Comparison of ENCODE assay signal across 12 cellular contexts in the genomic region with DNA sequence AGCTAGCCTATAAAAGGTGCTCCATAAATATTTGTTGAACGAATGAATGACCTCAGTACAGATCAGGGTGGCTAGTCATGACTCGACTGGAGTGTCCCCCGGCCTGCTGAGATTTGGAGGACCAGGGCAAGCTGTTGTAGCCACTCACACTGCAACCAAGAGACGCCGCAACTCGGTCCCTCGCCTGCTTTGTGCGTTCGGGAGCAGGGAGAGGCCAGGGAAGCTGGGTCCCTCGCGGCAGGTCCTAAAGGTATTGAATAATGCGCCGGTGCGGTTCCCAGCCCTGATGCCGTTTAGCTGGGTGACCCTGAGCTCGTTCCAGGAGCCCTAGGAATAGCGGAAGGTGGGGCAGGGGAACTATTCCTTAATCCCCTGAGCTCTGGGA. TPM values are rescaled to one million over a fixed set of nuclear protein-coding genes. Genes with fewer than 3 reads are reported as not detected.
DNase-seq lines count a peak whose midpoint lies in the region; ATAC-seq and TF ChIP-seq lines count a peak whose summit lies in the region.
"Had no signal": no experiment of that assay in that cellular context is flagged by ENCODE, and none has a peak within 500 bp of the region (broad histone marks: within the 10 kb centered on the region; RNA-seq: fewer than 3 reads in every experiment).

No MANE protein-coding gene starts in this region.

- peak overlapping the region; percentile 45 to 67 (median 56) for H3K4me3 ChIP-seq in BLaER1 treated with 17β-estradiol and CSF1 and Interleukin-3, amounts not matched to agents 10 nM and 100 nM
- H3K4me3 ChIP-seq in iPS-11a (ENCODE audit: low read depth, low read length) (peak overlapping the region; percentile 60), prostate gland (peak overlapping the region; percentile 7 to 43)

- intact Hi-C loops in prostate gland (cut with DNase I): no loop called here
- intact Hi-C loops in activated CD8-positive, alpha-beta T cell treated with anti-CD3 and anti-CD28 coated beads for 36 hours (cut with micrococcal nuclease): no loop called here

- no peak for TF ChIP-seq CTCF in prostate gland (IDR thresholded peaks at IDR 0.05)
- no peak for TF ChIP-seq CTCF in activated CD8-positive, alpha-beta T cell treated with anti-CD3 and anti-CD28 coated beads for 36 hours (IDR thresholded peaks at IDR 0.05)

- H3K4me2 ChIP-seq in BLaER1 treated with 17β-estradiol and CSF1 and Interleukin-3, amounts not matched to agents 10 nM and 100 nM: peak overlapping the region; percentile 88 to 99 (median 95)

- POLR2A ChIA-PET in activated CD8-positive, alpha-beta T cell treated with anti-CD3 and anti-CD28 coated beads for 36 hours (lab: Charles Lee): interaction anchor here (1.0 kb wide), 2 partner anchors 21 to 36 kb away, joined by 3 to 4 read pairs; no protein-coding TSS in a partner anchor

- peaks cover 23% of the 10 kb centered on the region for H3K36me3 Mint-ChIP-seq in T-helper 17 cell (ENCODE audit: low read depth)
- H3K36me3 Mint-ChIP-seq in activated CD8-positive, alpha-beta T cell treated with anti-CD3 and anti-CD28 coated beads for 36 hours (ENCODE audit: low read depth): no peaks in the 10 kb centered on the region

- peaks cover 0 to 29% (median 4%) of the 10 kb centered on the region in 11 experiments; a peak in 7 of 22 replicates for H4K20me1 ChIP-seq in BLaER1 treated with 17β-estradiol and CSF1 and Interleukin-3, amounts not matched to agents 10 nM and 100 nM

- TF ChIP-seq POLR2A in prostate gland (IDR thresholded peaks at IDR 0.05): no peak

- WGBS in prostate gland: 37% methylated on average over 17 of the region's 17 CpGs

- CTCF ChIA-PET in activated CD8-positive, alpha-beta T cell treated with anti-CD3 and anti-CD28 coated beads for 36 hours (lab: Charles Lee): interaction anchor here (0.7 to 2.1 kb wide), 7 partner anchors 20 to 416 kb away, joined by 3 to 6 read pairs (median 3); no protein-coding TSS in a partner anchor

- H3K36me3 ChIP-seq in BLaER1 treated with 17β-estradiol and CSF1 and Interleukin-3, amounts not matched to agents 10 nM and 100 nM: no peaks in the 10 kb centered on the region
- no peaks in the 10 kb centered on the region for H3K36me3 ChIP-seq in prostate gland

- peaks cover 20% of the 10 kb centered on the region for H3K4me1 Mint-ChIP-seq in T-helper 17 cell
- peaks cover 14% of the 10 kb centered on the region for H3K4me1 Mint-ChIP-seq in activated CD8-positive, alpha-beta T cell treated with anti-CD3 and anti-CD28 coated beads for 36 hours (ENCODE audit: low read depth)

- ATAC-seq in T-helper 17 cell (no peak), GM21515 (IDR thresholded peaks at IDR 0.05; ENCODE audit: unreplicated experiment) (no peak)
- ATAC-seq in activated CD8-positive, alpha-beta T cell treated with anti-CD3 and anti-CD28 coated beads for 36 hours: no peak
- ATAC-seq: Panc1 had no signal

- DNase-seq in T-helper 17 cell (no peak), prostate gland (ENCODE audit: low spot score) (no peak), hypothalamus (lab: John Stamatoyannopoulos, UW) (no peak), cerebellar cortex (ENCODE audit: low spot score) (no peak)
- no peak for DNase-seq in activated CD8-positive, alpha-beta T cell treated with anti-CD3 and anti-CD28 coated beads for 36 hours
- DNase-seq: activated CD4-positive, alpha-beta T cell treated with anti-CD3 and anti-CD28 coated beads for 4 hours; COR-L47 had no signal

- peaks cover 20 to 26% (median 23%) of the 10 kb centered on the region in 10 experiments for H3K4me1 ChIP-seq in BLaER1 treated with 17β-estradiol and CSF1 and Interleukin-3, amounts not matched to agents 10 nM and 100 nM
- H3K4me1 ChIP-seq in prostate gland (replicated peaks): peaks cover 8% of the 10 kb centered on the region
- H3K4me1 ChIP-seq: parathyroid adenoma had no signal

- peaks cover 87% of the 10 kb centered on the region for H3K27me3 Mint-ChIP-seq in T-helper 17 cell
- H3K27me3 Mint-ChIP-seq in activated CD8-positive, alpha-beta T cell treated with anti-CD3 and anti-CD28 coated beads for 36 hours: peaks cover 58% of the 10 kb centered on the region

- H3K27me3 ChIP-seq in BLaER1 treated with 17β-estradiol and CSF1 and Interleukin-3, amounts not matched to agents 10 nM and 100 nM: peaks cover 54 to 67% (median 59%) of the 10 kb centered on the region in 11 experiments
- no peaks in the 10 kb centered on the region for H3K27me3 ChIP-seq in prostate gland (replicated peaks; ENCODE audit: insufficient read depth)

- no peak overlapping the region; a peak in 1 of 22 replicates for H3K27ac ChIP-seq in BLaER1 treated with 17β-estradiol and CSF1 and Interleukin-3, amounts not matched to agents 10 nM and 100 nM
- H3K27ac ChIP-seq in prostate gland: no peak overlapping the region
- H3K27ac ChIP-seq: parathyroid adenoma had no signal

- no peak overlapping the region for H3K27ac Mint-ChIP-seq in T-helper 17 cell
- H3K27ac Mint-ChIP-seq in activated CD8-positive, alpha-beta T cell treated with anti-CD3 and anti-CD28 coated beads for 36 hours: no peak overlapping the region

- H3K4me3 Mint-ChIP-seq in T-helper 17 cell: peak overlapping the region; percentile 28
- H3K4me3 Mint-ChIP-seq in activated CD8-positive, alpha-beta T cell treated with anti-CD3 and anti-CD28 coated beads for 36 hours: no peak overlapping the region

- no peaks in the 10 kb centered on the region for H3K9me3 ChIP-seq in BLaER1 treated with 17β-estradiol and CSF1 and Interleukin-3, amounts not matched to agents 10 nM and 100 nM (replicated peaks in 1 of 11)
- H3K9me3 ChIP-seq in T-helper 17 cell (ENCODE audit: control insufficient read depth, low read length, poor library complexity, severe bottlenecking): no peaks in the 10 kb centered on the region
- no peaks in the 10 kb centered on the region for H3K9me3 ChIP-seq in prostate gland

- peak overlapping the region in 9 of 11 experiments; percentile 5 to 70 (median 43); a peak in 11 of 22 replicates for H3K9ac ChIP-seq in BLaER1 treated with 17β-estradiol and CSF1 and Interleukin-3, amounts not matched to agents 10 nM and 100 nM
- H3K9ac ChIP-seq: parathyroid adenoma had no signal

- H3K9me3 Mint-ChIP-seq in activated CD8-positive, alpha-beta T cell treated with anti-CD3 and anti-CD28 coated beads for 36 hours: no peaks in the 10 kb centered on the region

RNA-seq across cellular contexts. Expression of a gene that starts 1.8 kb away (rescaled TPM):
- under 1 TPM; 0.07 to 0.10 TPM for total RNA-seq in T-helper 17 cell
- 1 to 10 TPM in 1 of 2 donors, under 1 TPM in 1; 0.14 to 4.6 TPM for total RNA-seq in prostate gland
- total RNA-seq in activated CD8-positive, alpha-beta T cell treated with anti-CD3 and anti-CD28 coated beads for 36 hours: under 1 TPM; 0.20 to 0.31 TPM

RNA-seq across cellular contexts. Expression of a gene that starts 43.2 kb away (rescaled TPM):
- total RNA-seq in T-helper 17 cell (not detected), prostate gland (1 to 10 TPM in 1 of 2 donors, under 1 TPM in 1; 0.05 to 2.7 TPM)
- not detected for total RNA-seq in activated CD8-positive, alpha-beta T cell treated with anti-CD3 and anti-CD28 coated beads for 36 hours
